In genomic region chr9:126225611-126226609, GRCh38 we compare ENCODE assay signal across 12 cellular contexts.
DNase-seq lines count a peak whose midpoint lies in the region; ATAC-seq and TF ChIP-seq lines count a peak whose summit lies in the region.
"Had no signal": no experiment of that assay in that cellular context is flagged by ENCODE, and none has a peak within 500 bp of the region (broad histone marks: within the 10 kb centered on the region; RNA-seq: fewer than 3 reads in every experiment).

No MANE protein-coding gene starts in this region.

- 75% methylated on average over 18 of the region's 18 CpGs for WGBS in esophagus muscularis mucosa
- WGBS in neuronal stem cell (ENCODE audit: extremely low coverage in 2 of 2, insufficient read length in 2 of 2, insufficient replicate concordance in 1 of 2), 2 donors: no CpG with 5 or more reads among the region's 18 CpGs
- WGBS in gastroesophageal sphincter (ENCODE audit: low coverage in 1 of 2), 2 donors: 74 to 100% methylated on average over 1 to 13 of the region's 18 CpGs

- H3K14ac ChIP-seq in neuronal stem cell (ENCODE audit: low read length): no peak overlapping the region

- H4K91ac ChIP-seq in neuronal stem cell (ENCODE audit: low read depth, low read length, poor library complexity): no peak overlapping the region

- no peak overlapping the region for H3K18ac ChIP-seq in neuronal stem cell (ENCODE audit: low read length)

- peaks cover 12 to 76% (median 56%) of the 10 kb centered on the region in 10 experiments for H3K4me1 ChIP-seq in BLaER1 treated with 17β-estradiol and CSF1 and Interleukin-3, amounts not matched to agents 10 nM and 100 nM
- peaks cover 0 to 15% (median 6%) of the 10 kb centered on the region in 4 donors for H3K4me1 ChIP-seq in esophagus muscularis mucosa
- H3K4me1 ChIP-seq in neuronal stem cell (ENCODE audit: control insufficient read depth in 2 of 2, insufficient read depth in 1 of 2, low read depth in 1 of 2, low read length in 2 of 2): peaks cover 0 to 4% of the 10 kb centered on the region in 2 donors
- peaks cover 5% of the 10 kb centered on the region for H3K4me1 ChIP-seq in vagina
- peaks cover 0 to 4% (median 0%) of the 10 kb centered on the region in 3 donors for H3K4me1 ChIP-seq in gastroesophageal sphincter

- no peak overlapping the region for H2AK5ac ChIP-seq in neuronal stem cell (ENCODE audit: low read depth, low read length)

- intact Hi-C loops in esophagus muscularis mucosa (cut with DNase I): loop anchor here (5.0 to 10.0 kb wide), 2 partner anchors 661 to 819 kb away; no protein-coding TSS in a partner anchor
- intact Hi-C loops in vagina (cut with DNase I): loop anchor here (5.0 kb wide), 1 partner anchor 814 kb away; no protein-coding TSS in a partner anchor

- peaks cover 0 to 36% (median 0%) of the 10 kb centered on the region in 11 experiments; a peak in 10 of 22 replicates for H3K27me3 ChIP-seq in BLaER1 treated with 17β-estradiol and CSF1 and Interleukin-3, amounts not matched to agents 10 nM and 100 nM
- H3K27me3 ChIP-seq in esophagus muscularis mucosa (peaks cover 0 to 34% (median 13%) of the 10 kb centered on the region in 4 donors), neuronal stem cell (ENCODE audit: control insufficient read depth in 3 of 3, insufficient read depth in 3 of 3, low read depth in 1 of 3, low read length in 3 of 3) (peaks cover 0 to 58% (median 5%) of the 10 kb centered on the region in 3 experiments), vagina (peaks cover 7% of the 10 kb centered on the region), gastroesophageal sphincter (peaks cover 54% of the 10 kb centered on the region)

- H2BK15ac ChIP-seq in neuronal stem cell (ENCODE audit: low read length): no peak overlapping the region

- no peak overlapping the region for H3K4ac ChIP-seq in neuronal stem cell (ENCODE audit: low read length)

- H2BK5ac ChIP-seq in neuronal stem cell (ENCODE audit: low read length): no peak overlapping the region

- no peak overlapping the region for H2BK12ac ChIP-seq in neuronal stem cell (ENCODE audit: low read length)

- H3K4me2 ChIP-seq in BLaER1 treated with 17β-estradiol and CSF1 and Interleukin-3, amounts not matched to agents 10 nM and 100 nM: peak overlapping the region in 7 of 11 experiments; percentile 36 to 98 (median 57); a peak in 14 of 22 replicates
- H3K4me2 ChIP-seq in neuronal stem cell (ENCODE audit: insufficient read depth, low read length, poor library complexity, severe bottlenecking): no peak overlapping the region

- no peak for TF ChIP-seq POLR2A in esophagus muscularis mucosa (IDR thresholded peaks at IDR 0.05; ENCODE audit: low read depth)
- TF ChIP-seq POLR2A in vagina (IDR thresholded peaks at IDR 0.05): no peak
- no peak for TF ChIP-seq POLR2A in gastroesophageal sphincter (IDR thresholded peaks at IDR 0.05)

- H3K9ac ChIP-seq in BLaER1 treated with 17β-estradiol and CSF1 and Interleukin-3, amounts not matched to agents 10 nM and 100 nM: no peak overlapping the region
- H3K9ac ChIP-seq in neuronal stem cell (ENCODE audit: low read depth, low read length, poor library complexity): no peak overlapping the region

- no peaks in the 10 kb centered on the region for H3K79me1 ChIP-seq in neuronal stem cell (ENCODE audit: low read depth, low read length)

- H4K20me1 ChIP-seq in BLaER1 treated with 17β-estradiol and CSF1 and Interleukin-3, amounts not matched to agents 10 nM and 100 nM: peaks cover 0 to 5% (median 0%) of the 10 kb centered on the region in 11 experiments; a peak in 1 of 22 replicates

- peak overlapping the region; percentile 38 for H3K23ac ChIP-seq in neuronal stem cell (ENCODE audit: low read depth, low read length, poor library complexity)

- ATAC-seq in gastroesophageal sphincter: no peak
- no peak for ATAC-seq in GM18868 (IDR thresholded peaks at IDR 0.05; ENCODE audit: unreplicated experiment)
- no peak for ATAC-seq in left lobe of liver

- H2BK120ac ChIP-seq in neuronal stem cell (ENCODE audit: low read depth, low read length): no peak overlapping the region

- H3K27ac ChIP-seq in BLaER1 treated with 17β-estradiol and CSF1 and Interleukin-3, amounts not matched to agents 10 nM and 100 nM: no peak overlapping the region
- H3K27ac ChIP-seq in esophagus muscularis mucosa (replicated peaks in 1 of 4): no peak overlapping the region
- H3K27ac ChIP-seq in neuronal stem cell (replicated peaks; ENCODE audit: low read length): no peak overlapping the region
- no peak overlapping the region for H3K27ac ChIP-seq in vagina
- H3K27ac ChIP-seq in gastroesophageal sphincter: no peak overlapping the region
- H3K27ac ChIP-seq: C4-2B had no signal

- no peak overlapping the region for H4K8ac ChIP-seq in neuronal stem cell (ENCODE audit: low read depth, low read length)

- no peaks in the 10 kb centered on the region for H3K36me3 ChIP-seq in BLaER1 treated with 17β-estradiol and CSF1 and Interleukin-3, amounts not matched to agents 10 nM and 100 nM
- no peaks in the 10 kb centered on the region for H3K36me3 ChIP-seq in esophagus muscularis mucosa
- H3K36me3 ChIP-seq in neuronal stem cell (replicated peaks in 1 of 2; ENCODE audit: control insufficient read depth in 2 of 2, insufficient read depth in 2 of 2, low read length in 2 of 2): no peaks in the 10 kb centered on the region
- no peaks in the 10 kb centered on the region for H3K36me3 ChIP-seq in vagina
- H3K36me3 ChIP-seq in gastroesophageal sphincter: no peaks in the 10 kb centered on the region

- H3K9me3 ChIP-seq in BLaER1 treated with 17β-estradiol and CSF1 and Interleukin-3, amounts not matched to agents 10 nM and 100 nM (replicated peaks in 1 of 11): peaks cover 0 to 11% (median 8%) of the 10 kb centered on the region in 11 experiments; a peak in 12 of 22 replicates
- peaks cover 0 to 9% (median 8%) of the 10 kb centered on the region in 4 donors for H3K9me3 ChIP-seq in esophagus muscularis mucosa
- no peaks in the 10 kb centered on the region for H3K9me3 ChIP-seq in neuronal stem cell (replicated peaks in 1 of 2; ENCODE audit: control insufficient read depth in 2 of 2, insufficient read depth in 1 of 2, low read depth in 1 of 2, low read length in 2 of 2)
- H3K9me3 ChIP-seq in vagina: no peaks in the 10 kb centered on the region
- peaks cover 0 to 18% (median 0%) of the 10 kb centered on the region in 3 donors for H3K9me3 ChIP-seq in gastroesophageal sphincter

- H3K4me3 ChIP-seq in BLaER1 treated with 17β-estradiol and CSF1 and Interleukin-3, amounts not matched to agents 10 nM and 100 nM: no peak overlapping the region
- H3K4me3 ChIP-seq in esophagus muscularis mucosa: no peak overlapping the region
- H3K4me3 ChIP-seq in neuronal stem cell (ENCODE audit: low read length in 2 of 2): no peak overlapping the region
- H3K4me3 ChIP-seq in vagina: no peak overlapping the region
- H3K4me3 ChIP-seq in gastroesophageal sphincter: no peak overlapping the region

- H2AFZ ChIP-seq in neuronal stem cell (ENCODE audit: low read length): no peak overlapping the region

- DNase-seq in esophagus muscularis mucosa (ENCODE audit: extremely low spot score): peak; percentile 81
- DNase-seq in neuronal stem cell (ENCODE audit: low spot score): no peak
- peak; percentile 75 to 79 for DNase-seq in vagina (ENCODE audit: extremely low spot score in 2 of 2)
- no peak for DNase-seq in left lobe of liver (ENCODE audit: low spot score)
- DNase-seq: CD4-positive, alpha-beta T cell; DMS79 treated with DMSO at 0.1 percent for 48 hours; GF-D8; HCEC 1CT had no signal

- TF ChIP-seq CTCF in esophagus muscularis mucosa (IDR thresholded peaks at IDR 0.05): no peak
- TF ChIP-seq CTCF in vagina (IDR thresholded peaks at IDR 0.05): no peak
- TF ChIP-seq CTCF in gastroesophageal sphincter (IDR thresholded peaks at IDR 0.05): no peak

- TF ChIP-seq EP300 in esophagus muscularis mucosa (IDR thresholded peaks at IDR 0.05): no peak
- no peak for TF ChIP-seq EP300 in gastroesophageal sphincter (IDR thresholded peaks at IDR 0.05)

Comparison
In these comparisons a context has a peak if more than half of its experiments do, and no peak if none do; other contexts are left out.
1. DNase-seq: peak in esophagus muscularis mucosa (single experiment) and vagina (2 of 2); none in neuronal stem cell (single experiment) and left lobe of liver (single experiment).